ENCODE assay signal across 38 cellular contexts in the genomic region with DNA sequence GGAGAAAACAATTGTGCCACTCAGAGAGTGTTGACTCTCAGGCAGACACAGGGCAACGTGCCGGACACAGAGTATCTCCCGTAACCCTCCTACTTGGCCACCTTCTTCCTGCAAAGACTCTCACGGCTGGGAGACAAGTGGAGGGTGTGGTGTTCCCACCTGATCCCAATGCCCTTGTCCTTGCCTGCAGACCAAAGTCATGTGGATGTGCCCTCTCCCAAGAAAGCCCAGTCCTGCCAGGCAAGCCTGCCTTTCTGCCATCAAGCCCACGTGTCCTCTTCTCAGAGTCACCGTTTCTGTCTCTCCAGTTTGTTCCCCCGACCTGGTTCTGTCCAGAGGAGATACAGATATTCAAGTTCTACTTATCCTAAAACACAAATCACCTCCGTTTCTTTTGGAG. TPM values are rescaled to one million over a fixed set of nuclear protein-coding genes. Genes with fewer than 3 reads are reported as not detected.
"Had no signal": no experiment of that assay in that cellular context is flagged by ENCODE, and none has a peak within 500 bp of the region (broad histone marks: within the 10 kb centered on the region; RNA-seq: fewer than 3 reads in every experiment).

No MANE protein-coding gene starts in this region.

- H3K9ac ChIP-seq: neural progenitor cell had no signal

- H3K27ac Mint-ChIP-seq: effector memory CD8-positive, alpha-beta T cell; immature natural killer cell; memory B cell; mesothelial cell of epicardium; naive thymus-derived CD4-positive, alpha-beta T cell; nephron; neural progenitor cell had no signal

- H3K4me2 ChIP-seq: neural progenitor cell had no signal

- H3K36me3 Mint-ChIP-seq: immature natural killer cell; memory B cell; mesothelial cell of epicardium; naive thymus-derived CD4-positive, alpha-beta T cell; neural progenitor cell had no signal

- H3K9me3 Mint-ChIP-seq: memory B cell, mesothelial cell of epicardium, nephron, neural progenitor cell had no signal

- H2AFZ ChIP-seq: neural progenitor cell had no signal

- FAIRE-seq: endometrium, keratinocyte had no signal

- H3K36me3 ChIP-seq: esophagus squamous epithelium, heart right ventricle, neural progenitor cell, stomach, thyroid gland had no signal

- H3K4me3 Mint-ChIP-seq: central memory CD8-positive, alpha-beta T cell; effector memory CD8-positive, alpha-beta T cell; immature natural killer cell; memory B cell; mesothelial cell of epicardium; naive thymus-derived CD4-positive, alpha-beta T cell; nephron; neural progenitor cell had no signal

- H3K27ac ChIP-seq: coronary artery, esophagus squamous epithelium, heart right ventricle, neural progenitor cell, psoas muscle, skin epidermis, thyroid gland had no signal

- H3K4me3 ChIP-seq: coronary artery, esophagus squamous epithelium, heart right ventricle, lung, neural progenitor cell, psoas muscle, skin epidermis, stomach, thyroid gland had no signal

- H3K9me3 ChIP-seq: esophagus squamous epithelium, psoas muscle, stomach, thyroid gland had no signal

- H3K4me1 ChIP-seq: esophagus squamous epithelium, heart right ventricle, neural progenitor cell, psoas muscle, thyroid gland had no signal

- ATAC-seq: effector memory CD8-positive, alpha-beta T cell; left lobe of liver; naive thymus-derived CD4-positive, alpha-beta T cell; psoas muscle had no signal

- H3K27me3 ChIP-seq: thyroid gland had no signal

- H3K4me1 Mint-ChIP-seq: central memory CD8-positive, alpha-beta T cell; immature natural killer cell; memory B cell; mesothelial cell of epicardium; nephron; neural progenitor cell had no signal

- DNase-seq: dermis blood vessel endothelial cell; effector memory CD8-positive, alpha-beta T cell; erythroblast; esophagus squamous epithelium; foreskin melanocyte; glutamatergic neuron; heart right ventricle; hypothalamus; immature natural killer cell; naive thymus-derived CD4-positive, alpha-beta T cell; nucleus accumbens; psoas muscle; stimulated activated CD4-positive, alpha-beta T cell treated with anti-CD3 and anti-CD28 coated beads, Interleukin-15, amount 100 ng/mL, for 24 hours; stimulated activated CD4-positive, alpha-beta T cell treated with anti-CD3 and anti-CD28 coated beads, Interleukin-4, amount 100 ng/mL, for 1 hour; stimulated activated CD8-positive, alpha-beta memory T cell treated with anti-CD3 and anti-CD28 coated beads, Interleukin-4, amount 100 ng/mL, for 48 hours; stimulated activated naive CD4-positive, alpha-beta T cell treated with Interleukin-2 at 50 U/mL for 16 hours; thyroid gland; trophoblast cell had no signal

RNA-seq across cellular contexts. Expression of a gene that starts 0.7 kb away (rescaled TPM):
- total RNA-seq: chondrocyte; dermis blood vessel endothelial cell; esophagus squamous epithelium; heart right ventricle; liver; mesothelial cell of epicardium; naive thymus-derived CD4-positive, alpha-beta T cell; osteocyte; renal cortical epithelial cell; right cardiac atrium; subcutaneous adipose tissue; temporal lobe; thyroid gland; urinary bladder had no signal
- polyA plus RNA-seq: immature natural killer cell; keratinocyte; liver; naive thymus-derived CD4-positive, alpha-beta T cell; right cardiac atrium had no signal

RNA-seq across cellular contexts. Expression of a gene that starts 30.7 kb away (rescaled TPM):
- total RNA-seq: chondrocyte; dermis blood vessel endothelial cell; esophagus squamous epithelium; liver; mesothelial cell of epicardium; naive thymus-derived CD4-positive, alpha-beta T cell; osteocyte; renal cortical epithelial cell; stomach; subcutaneous adipose tissue; temporal lobe; thyroid gland; urinary bladder had no signal
- polyA plus RNA-seq: immature natural killer cell; keratinocyte; liver; naive thymus-derived CD4-positive, alpha-beta T cell had no signal
